ENCODE assay signal across 21 cellular contexts in the genomic region with DNA sequence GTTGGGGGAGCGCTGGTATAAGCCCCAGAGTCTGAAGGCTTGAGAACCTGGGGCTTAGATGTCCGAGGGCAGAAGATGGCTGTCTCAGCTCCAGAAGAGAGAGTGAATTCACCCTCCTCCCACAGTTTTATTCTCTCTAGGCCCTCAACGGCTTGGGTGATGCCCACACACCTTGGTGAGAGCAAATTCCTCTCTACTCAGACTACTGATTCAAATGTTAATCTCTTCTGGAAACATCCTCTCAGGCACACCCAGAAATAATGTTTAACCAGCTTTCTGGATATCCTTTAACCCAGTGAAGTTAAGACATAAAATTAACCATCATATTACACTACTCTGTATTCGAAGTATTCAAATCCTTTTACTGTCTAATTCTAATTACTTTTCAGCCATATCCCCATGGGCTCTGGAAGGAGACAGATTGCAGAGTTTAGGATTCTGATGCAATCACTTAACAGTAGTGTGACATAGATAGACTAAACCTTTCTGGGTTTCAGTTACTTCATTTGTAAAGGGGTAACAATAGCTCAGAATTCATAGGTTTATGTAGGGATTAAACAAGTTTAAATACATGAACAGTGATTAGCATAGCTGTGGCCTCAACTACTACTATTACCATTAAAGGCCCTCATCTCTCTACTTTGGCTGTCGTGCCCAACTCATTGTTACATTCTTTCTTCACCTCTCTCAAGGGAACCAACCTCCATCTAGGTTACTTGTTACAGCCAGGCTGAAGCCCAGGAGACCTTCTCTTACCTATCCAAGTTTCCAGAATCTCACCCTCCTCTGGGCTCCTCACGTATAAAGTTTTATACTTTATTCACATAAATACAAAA. TPM values are rescaled to one million over a fixed set of nuclear protein-coding genes. Genes with fewer than 3 reads are reported as not detected.
DNase-seq lines count a peak whose midpoint lies in the region; ATAC-seq and TF ChIP-seq lines count a peak whose summit lies in the region.
"Had no signal": no experiment of that assay in that cellular context is flagged by ENCODE, and none has a peak within 500 bp of the region (broad histone marks: within the 10 kb centered on the region; RNA-seq: fewer than 3 reads in every experiment).

No MANE protein-coding gene starts in this region.

- no peak overlapping the region for H3K27ac ChIP-seq in IMR-90 (ENCODE audit: insufficient read depth, low read length)
- peak overlapping the region; percentile 53 for H3K27ac ChIP-seq in mesenchymal stem cell (ENCODE audit: low read length, poor library complexity, severe bottlenecking)
- H3K27ac ChIP-seq: ovary, sigmoid colon had no signal

- ATAC-seq in IMR-90 (ENCODE audit: low read depth) (no peak), GM21528 (IDR thresholded peaks at IDR 0.05; ENCODE audit: low FRiP score, unreplicated experiment) (no peak)
- ATAC-seq: left lung had no signal

- peaks cover 3% of the 10 kb centered on the region for H3K9me1 ChIP-seq in IMR-90 (ENCODE audit: insufficient read depth, low read length)

- no peaks in the 10 kb centered on the region for H4K20me1 ChIP-seq in IMR-90 (ENCODE audit: insufficient read depth, low read length)

- peak overlapping the region; percentile 28; the same call in 1 of the 2 replicates for H4K91ac ChIP-seq in IMR-90 (ENCODE audit: insufficient read depth, low read depth, low read length)
- no peak overlapping the region for H4K91ac ChIP-seq in mesenchymal stem cell (ENCODE audit: low read length)

- TF ChIP-seq POLR2A in IMR-90 (IDR thresholded peaks at IDR 0.05; ENCODE audit: low read depth, low read length) (no peak), lower leg skin (IDR thresholded peaks at IDR 0.05) (no peak)

- peak overlapping the region; percentile 11; the same call in 1 of the 2 replicates for H3K56ac ChIP-seq in IMR-90 (ENCODE audit: extremely low read depth, insufficient read depth, low read length)

- H3K14ac ChIP-seq in IMR-90 (replicated peaks; ENCODE audit: low read depth, low read length), result no peak overlapping the region
- H3K14ac ChIP-seq in mesenchymal stem cell (ENCODE audit: low read length in 2 of 2), result no peak overlapping the region

- H3K79me1 ChIP-seq in IMR-90 (ENCODE audit: low read depth in 1 of 2, low read length in 2 of 2) (no peaks in the 10 kb centered on the region), mesenchymal stem cell (replicated peaks; ENCODE audit: low read length, poor library complexity, severe bottlenecking) (no peaks in the 10 kb centered on the region)

- H3K4me3 ChIP-seq in AG10803 (ENCODE audit: low read length), result no peak overlapping the region
- H3K4me3 ChIP-seq in IMR-90 (ENCODE audit: insufficient read depth, low read depth, low read length), result no peak overlapping the region
- no peak overlapping the region for H3K4me3 ChIP-seq in choroid plexus epithelial cell (ENCODE audit: low read depth, low read length)
- H3K4me3 ChIP-seq in mesenchymal stem cell (ENCODE audit: insufficient read depth in 1 of 2, low read depth in 1 of 2, low read length in 2 of 2), result no peak overlapping the region
- no peak overlapping the region for H3K4me3 ChIP-seq in lower leg skin (ENCODE audit: low read depth, poor library complexity, severe bottlenecking)
- H3K4me3 ChIP-seq: left lung, ovary, sigmoid colon had no signal

- H3K18ac ChIP-seq in IMR-90 (ENCODE audit: low read depth, low read length) (peak overlapping the region; percentile 59; the same call in 1 of the 2 replicates), mesenchymal stem cell (ENCODE audit: low read depth in 1 of 2, low read length in 2 of 2) (no peak overlapping the region)

- H2BK5ac ChIP-seq in IMR-90 (ENCODE audit: low read depth, low read length, poor library complexity, severe bottlenecking) (no peak overlapping the region), mesenchymal stem cell (ENCODE audit: low read depth, low read length, poor library complexity, severe bottlenecking) (no peak overlapping the region)

- peak overlapping the region; percentile 60; the same call in 1 of the 2 replicates for H3K23ac ChIP-seq in IMR-90 (ENCODE audit: low read depth, low read length)
- H3K23ac ChIP-seq in mesenchymal stem cell (ENCODE audit: low read length in 2 of 2), result no peak overlapping the region

- peak overlapping the region; percentile 15 for H2AK5ac ChIP-seq in IMR-90 (ENCODE audit: low read depth, low read length)
- no peak overlapping the region for H2AK5ac ChIP-seq in mesenchymal stem cell (ENCODE audit: low read length, severe bottlenecking)

- H2BK120ac ChIP-seq in IMR-90 (ENCODE audit: low read depth, low read length) (peak overlapping the region; percentile 56; the same call in 1 of the 2 replicates), mesenchymal stem cell (ENCODE audit: low read depth, low read length) (no peak overlapping the region)

- dilution Hi-C loops in IMR-90 (cut with HindIII; ENCODE audit: low sequenced_read_pairs, unreplicated experiment), result no loop called here

- no peak overlapping the region for H2AK9ac ChIP-seq in IMR-90 (replicated peaks; ENCODE audit: low read depth, low read length, poor library complexity)

- no peak for TF ChIP-seq RAD21 in IMR-90 (IDR thresholded peaks at IDR 0.05; ENCODE audit: low read length)

- POLR2A ChIA-PET in IMR-90 (lab: Charles Lee; ENCODE audit: unreplicated experiment), result no interaction called here

- H2AFZ ChIP-seq in IMR-90 (replicated peaks; ENCODE audit: low read length, poor library complexity), result no peak overlapping the region
- H2AFZ ChIP-seq in mesenchymal stem cell (ENCODE audit: low read depth, low read length), result no peak overlapping the region

- H2BK15ac ChIP-seq in IMR-90 (ENCODE audit: low read depth, low read length) (no peak overlapping the region; the same call in 2 of the 3 replicates), mesenchymal stem cell (ENCODE audit: low read depth, poor library complexity, severe bottlenecking) (no peak overlapping the region)

- TF ChIP-seq CTCF in AG10803 (conservative IDR thresholded peaks at IDR 0.05; ENCODE audit: low read length), result no peak
- no peak for TF ChIP-seq CTCF in IMR-90 (conservative IDR thresholded peaks at IDR 0.05; ENCODE audit: low read depth, low read length)
- TF ChIP-seq CTCF in choroid plexus epithelial cell (conservative IDR thresholded peaks at IDR 0.05; ENCODE audit: low read depth, low read length), result no peak
- TF ChIP-seq CTCF in lower leg skin (IDR thresholded peaks at IDR 0.05), result no peak

- H3K4me1 ChIP-seq in IMR-90 (ENCODE audit: control insufficient read depth, insufficient read depth, low read length), result peaks cover 4% of the 10 kb centered on the region; the same call in 1 of the 2 replicates
- peaks cover 7% of the 10 kb centered on the region for H3K4me1 ChIP-seq in mesenchymal stem cell (ENCODE audit: control insufficient read depth, insufficient read depth, low read depth, low read length)
- H3K4me1 ChIP-seq: sigmoid colon had no signal

- WGBS in IMR-90 (ENCODE audit: extremely low coverage in 2 of 2, insufficient read length in 1 of 2), 2 experiments, result 100% methylated on average over 1 of the region's 6 CpGs; no CpG with 5 or more reads in 1 of the 2 experiments
- WGBS in mesenchymal stem cell, result 85% methylated on average over 5 of the region's 6 CpGs
- WGBS in lower leg skin, 2 donors, result 75 to 81% methylated on average over 6 of the region's 6 CpGs

- H2BK20ac ChIP-seq in IMR-90 (ENCODE audit: low read depth, low read length), result 0 out of 2 replicates have a peak overlapping the region, but pooled peaks have one; percentile 41

- H4K8ac ChIP-seq in IMR-90 (ENCODE audit: low read depth in 2 of 2, low read length in 2 of 2) (no peak overlapping the region; a peak in 3 of 4 replicates), mesenchymal stem cell (ENCODE audit: low read length) (no peak overlapping the region)

- intact Hi-C loops in IMR-90 (cut with micrococcal nuclease), result no loop called here
- intact Hi-C loops in lower leg skin (cut with DNase I; ENCODE audit: low total_unique reads), result no loop called here

- H3K27me3 ChIP-seq in IMR-90 (ENCODE audit: control insufficient read depth, insufficient read depth, low read length) (no peaks in the 10 kb centered on the region), mesenchymal stem cell (ENCODE audit: control insufficient read depth in 1 of 2, insufficient read depth in 1 of 2, low read length in 2 of 2) (no peaks in the 10 kb centered on the region)
- H3K27me3 ChIP-seq: left lung, ovary, sigmoid colon had no signal

- H3K36me3 ChIP-seq in IMR-90 (ENCODE audit: control insufficient read depth, insufficient read depth, low read length) (no peaks in the 10 kb centered on the region), mesenchymal stem cell (ENCODE audit: control insufficient read depth in 1 of 2, insufficient read depth in 2 of 2, low read depth in 1 of 2, low read length in 2 of 2) (peaks cover 0 to 3% of the 10 kb centered on the region in 2 experiments)
- H3K36me3 ChIP-seq: left lung, ovary, sigmoid colon had no signal

- H3K9ac ChIP-seq in IMR-90 (ENCODE audit: low read depth, low read length) (no peak overlapping the region), mesenchymal stem cell (ENCODE audit: low read length) (no peak overlapping the region)

- DNase-seq in AG10803 (ENCODE audit: low read depth) (peak; percentile 37), IMR-90 (no peak), choroid plexus epithelial cell (ENCODE audit: low read depth) (peak; percentile 6), mesenchymal stem cell (no peak), lower leg skin (ENCODE audit: low spot score in 2 of 2) (no peak), superior temporal gyrus (ENCODE audit: extremely low spot score) (no peak), AG08396 (ENCODE audit: low spot score) (no peak)
- DNase-seq: activated CD4-positive, alpha-beta T cell treated with anti-CD3 and anti-CD28 coated beads, Interleukin-2, amount 10 ng/mL, durations not matched to agents 7 days and 5 days; activated naive CD4-positive, alpha-beta T cell; AML-193; aorta; EL; foreskin melanocyte; HFFc6; left lung; NCI-H1417; NCI-H2171 treated with DMSO at 0.1 percent for 48 hours; NK-92 treated with Interleukin-12 subunit alpha and Interleukin-12 subunit beta, amount 100 ng/mL, for 24 hours; ovary; sigmoid colon had no signal

- no TSS peak for BruUV-seq in IMR-90 (replicated peaks; lab: Mats Ljungman, UMichigan)

- H3K9me3 ChIP-seq in IMR-90 (ENCODE audit: control insufficient read depth, insufficient read depth, low read length), result no peaks in the 10 kb centered on the region
- H3K9me3 ChIP-seq in mesenchymal stem cell (ENCODE audit: control insufficient read depth, low read length), result no peaks in the 10 kb centered on the region
- H3K9me3 ChIP-seq: left lung, ovary, sigmoid colon had no signal

- H3K4ac ChIP-seq in IMR-90 (ENCODE audit: low read depth, low read length) (no peak overlapping the region; the same call in 1 of the 2 replicates), mesenchymal stem cell (ENCODE audit: low read depth in 1 of 2, low read length in 2 of 2) (no peak overlapping the region)

- H3K4me2 ChIP-seq in IMR-90 (ENCODE audit: low read depth, low read length), result no peak overlapping the region
- H3K4me2 ChIP-seq in mesenchymal stem cell (ENCODE audit: low read length, poor library complexity, severe bottlenecking), result peak overlapping the region; percentile 39

- CTCF ChIA-PET in IMR-90 (lab: Yijun Ruan, JAX), result interaction anchor here (0.6 kb wide), 1 partner anchor 1780 kb away, joined by 8 read pairs; no protein-coding TSS in a partner anchor

- no peak overlapping the region for H2BK12ac ChIP-seq in mesenchymal stem cell (ENCODE audit: low read length in 2 of 2)

- in situ Hi-C loops in IMR-90 (cut with MboI; ENCODE audit: low sequenced_read_pairs), result no loop called here

- no peak overlapping the region for H4K5ac ChIP-seq in IMR-90 (ENCODE audit: low read depth, low read length)

RNA-seq across cellular contexts. Expression of gene ANO10, which starts 25.7 kb away (rescaled TPM):
- total RNA-seq in IMR-90 (2012; rRNA removed) (41.6 and 42.5 TPM in 2 replicates), lower leg skin (10 to 100 TPM; 31.6 to 41.5 (median 37.5) TPM)
- 26.0 and 28.5 TPM in 2 replicates for polyA plus RNA-seq in IMR-90 (2012; rRNA removed)
- polyA plus RNA-seq in IMR-90 (2012; cell fraction: cytosol; rRNA removed), result 18.0 and 20.1 TPM in 2 replicates
- 13.2 and 17.8 TPM in 2 replicates for polyA plus RNA-seq in IMR-90 (2012; cell fraction: nucleus; rRNA removed; ENCODE audit: low replicate concordance)
- polyA plus RNA-seq in mesenchymal stem cell (2013, experiment 1 of 2), result 31.9 TPM
- 34.1 TPM for polyA plus RNA-seq in mesenchymal stem cell (2013, experiment 2 of 2)

RNA-seq across cellular contexts. Expression of gene ABHD5, which starts 43.2 kb away (rescaled TPM):
- 33.2 and 33.6 TPM in 2 replicates for total RNA-seq in IMR-90 (2012; rRNA removed)
- polyA plus RNA-seq in IMR-90 (2012; rRNA removed), result 13.8 and 15.8 TPM in 2 replicates
- 5.6 and 6.0 TPM in 2 replicates for polyA plus RNA-seq in IMR-90 (2012; cell fraction: cytosol; rRNA removed)
- 3.3 and 26.7 TPM in 2 replicates for polyA plus RNA-seq in IMR-90 (2012; cell fraction: nucleus; rRNA removed; ENCODE audit: low replicate concordance)
- 11.5 TPM for polyA plus RNA-seq in mesenchymal stem cell (2013, experiment 1 of 2)
- 11.7 TPM for polyA plus RNA-seq in mesenchymal stem cell (2013, experiment 2 of 2)
- 100 to 1,000 TPM; 109 to 132 (median 118) TPM for total RNA-seq in lower leg skin

Comparison
In these comparisons a context has a peak if more than half of its experiments do, and no peak if none do; other contexts are left out.
1. DNase-seq: peak in AG10803 (single experiment) and choroid plexus epithelial cell (single experiment); none in IMR-90 (single experiment), mesenchymal stem cell (single experiment), lower leg skin (0 of 2), superior temporal gyrus (single experiment) and AG08396 (single experiment).